Comparison of ENCODE assay signal across 27 cellular contexts in the genomic region with DNA sequence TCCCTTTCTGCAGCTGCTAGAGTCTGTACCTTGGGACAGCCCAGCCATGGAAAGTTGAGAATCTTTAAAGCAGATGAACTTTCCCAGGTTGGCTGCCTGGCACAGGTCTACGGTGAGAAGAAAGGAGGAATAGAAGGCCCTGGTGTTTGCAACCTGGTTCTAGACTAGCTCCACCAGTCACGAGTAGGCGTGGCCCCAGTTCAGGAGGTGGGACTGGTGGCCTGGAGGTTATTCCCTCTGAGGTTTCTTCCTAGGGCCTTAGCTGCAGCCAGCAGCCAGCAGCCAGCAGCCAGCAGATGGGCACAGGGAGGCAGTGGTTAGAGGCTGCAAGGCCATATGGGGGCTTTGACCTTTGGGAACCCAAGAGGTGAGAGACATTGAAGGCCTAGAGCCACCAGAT.
"Had no signal": no experiment of that assay in that cellular context is flagged by ENCODE, and none has a peak within 500 bp of the region (broad histone marks: within the 10 kb centered on the region; RNA-seq: fewer than 3 reads in every experiment).

No MANE protein-coding gene starts in this region.

- H3K4me1 Mint-ChIP-seq: activated B cell treated with CpG ODN at 0.5 μM for 24 hours; activated CD4-positive, alpha-beta T cell treated with anti-CD3 and anti-CD28 coated beads for 36 hours; activated CD4-positive, alpha-beta T cell treated with anti-CD3 and anti-CD28 coated beads, Interleukin-2, amount 10 ng/mL, durations not matched to agents 24 days and 14 days; activated naive CD4-positive, alpha-beta T cell treated with anti-CD3 and anti-CD28 coated beads, Interleukin-2, amount 50 U/mL, for 24 hours; activated naive CD8-positive, alpha-beta T cell treated with anti-CD3 and anti-CD28 coated beads for 36 hours; activated naive CD8-positive, alpha-beta T cell treated with anti-CD3 and anti-CD28 coated beads, Interleukin-2, amount 50 U/mL, for 24 hours; activated T-helper 17 cell treated with anti-CD3 and anti-CD28 coated beads, Interleukin-2, amount 50 U/mL, for 72 hours had no signal

- H3K27ac Mint-ChIP-seq: activated B cell treated with CpG ODN at 0.5 μM for 24 hours; activated CD4-positive, alpha-beta memory T cell treated with anti-CD3 and anti-CD28 coated beads for 36 hours; activated CD4-positive, alpha-beta T cell treated with anti-CD3 and anti-CD28 coated beads for 36 hours; activated CD4-positive, alpha-beta T cell treated with anti-CD3 and anti-CD28 coated beads, Interleukin-2, amount 10 ng/mL, durations not matched to agents 24 days and 14 days; activated CD8-positive, alpha-beta T cell treated with anti-CD3 and anti-CD28 coated beads, Interleukin-2, amount 10 ng/mL, durations not matched to agents 7 days and 5 days; activated naive CD8-positive, alpha-beta T cell treated with anti-CD3 and anti-CD28 coated beads for 36 hours; activated naive CD8-positive, alpha-beta T cell treated with anti-CD3 and anti-CD28 coated beads, Interleukin-2, amount 50 U/mL, for 24 hours; activated T-helper 17 cell treated with anti-CD3 and anti-CD28 coated beads, Interleukin-2, amount 50 U/mL, for 72 hours; T-helper 17 cell; T-helper 2 cell treated with Interferon-gamma antibody and Interleukin-4, amounts not matched to agents 5 μg/mL and 100 μg/mL, for 36 hours had no signal

- H3K4me3 Mint-ChIP-seq: activated B cell treated with CpG ODN at 0.5 μM for 24 hours; activated CD4-positive, alpha-beta memory T cell treated with anti-CD3 and anti-CD28 coated beads for 36 hours; activated CD4-positive, alpha-beta T cell treated with anti-CD3 and anti-CD28 coated beads for 36 hours; activated CD4-positive, alpha-beta T cell treated with anti-CD3 and anti-CD28 coated beads, Interleukin-2, amount 10 ng/mL, durations not matched to agents 24 days and 14 days; activated CD8-positive, alpha-beta T cell treated with anti-CD3 and anti-CD28 coated beads, Interleukin-2, amount 10 ng/mL, durations not matched to agents 7 days and 5 days; activated naive CD4-positive, alpha-beta T cell treated with anti-CD3 and anti-CD28 coated beads, Interleukin-2, amount 50 U/mL, for 24 hours; activated naive CD8-positive, alpha-beta T cell treated with anti-CD3 and anti-CD28 coated beads for 36 hours; activated naive CD8-positive, alpha-beta T cell treated with anti-CD3 and anti-CD28 coated beads, Interleukin-2, amount 50 U/mL, for 24 hours; activated T-cell treated with anti-CD3 and anti-CD28 coated beads, Interleukin-2, amount 50 U/mL, for 4 hours; activated T-helper 17 cell treated with anti-CD3 and anti-CD28 coated beads, Interleukin-2, amount 50 U/mL, for 72 hours; T-helper 17 cell; T-helper 2 cell treated with Interferon-gamma antibody and Interleukin-4, amounts not matched to agents 5 μg/mL and 100 μg/mL, for 36 hours had no signal

- DNase-seq: activated B cell treated with CpG ODN at 0.5 μM for 24 hours; activated CD4-positive, alpha-beta memory T cell treated with anti-CD3 and anti-CD28 coated beads for 36 hours; activated CD4-positive, alpha-beta T cell treated with anti-CD3 and anti-CD28 coated beads for 36 hours; activated CD4-positive, alpha-beta T cell treated with anti-CD3 and anti-CD28 coated beads, Interleukin-2, amount 10 ng/mL, durations not matched to agents 24 days and 14 days; activated CD8-positive, alpha-beta T cell treated with anti-CD3 and anti-CD28 coated beads, Interleukin-2, amount 10 ng/mL, durations not matched to agents 7 days and 5 days; activated effector memory CD4-positive, alpha-beta T cell treated with Interleukin-2 at 50 U/mL for 16 hours; activated gamma-delta T cell treated with Interleukin-2 at 50 U/mL for 16 hours; activated naive CD4-positive, alpha-beta T cell treated with Interleukin-2 at 50 U/mL for 16 hours; activated naive CD8-positive, alpha-beta T cell treated with anti-CD3 and anti-CD28 coated beads for 36 hours; activated naive CD8-positive, alpha-beta T cell treated with anti-CD3 and anti-CD28 coated beads, Interleukin-2, amount 50 U/mL, for 24 hours; activated T-cell treated with anti-CD3 and anti-CD28 coated beads, Interleukin-2, amount 50 U/mL, for 4 hours; adrenal gland; amygdala; aorta; body of pancreas; caudate nucleus; colonic mucosa; effector CD8-positive, alpha-beta T cell; esophagus squamous epithelium; foreskin melanocyte; T-helper 1 cell; T-helper 17 cell; T1000; WERI-Rb-1 had no signal

- H3K27me3 Mint-ChIP-seq: activated B cell treated with CpG ODN at 0.5 μM for 24 hours; activated CD4-positive, alpha-beta memory T cell treated with anti-CD3 and anti-CD28 coated beads for 36 hours; activated CD4-positive, alpha-beta T cell treated with anti-CD3 and anti-CD28 coated beads for 36 hours; activated CD4-positive, alpha-beta T cell treated with anti-CD3 and anti-CD28 coated beads, Interleukin-2, amount 10 ng/mL, durations not matched to agents 24 days and 14 days; activated naive CD4-positive, alpha-beta T cell treated with anti-CD3 and anti-CD28 coated beads, Interleukin-2, amount 50 U/mL, for 24 hours; activated naive CD8-positive, alpha-beta T cell treated with anti-CD3 and anti-CD28 coated beads for 36 hours; activated naive CD8-positive, alpha-beta T cell treated with anti-CD3 and anti-CD28 coated beads, Interleukin-2, amount 50 U/mL, for 24 hours; activated T-helper 17 cell treated with anti-CD3 and anti-CD28 coated beads, Interleukin-2, amount 50 U/mL, for 72 hours; T-helper 17 cell had no signal

- H3K9me3 Mint-ChIP-seq: activated B cell treated with CpG ODN at 0.5 μM for 24 hours; activated CD4-positive, alpha-beta memory T cell treated with anti-CD3 and anti-CD28 coated beads for 36 hours; activated CD4-positive, alpha-beta T cell treated with anti-CD3 and anti-CD28 coated beads, Interleukin-2, amount 10 ng/mL, durations not matched to agents 24 days and 14 days; activated naive CD4-positive, alpha-beta T cell treated with anti-CD3 and anti-CD28 coated beads, Interleukin-2, amount 50 U/mL, for 24 hours; activated naive CD8-positive, alpha-beta T cell treated with anti-CD3 and anti-CD28 coated beads for 36 hours; activated naive CD8-positive, alpha-beta T cell treated with anti-CD3 and anti-CD28 coated beads, Interleukin-2, amount 50 U/mL, for 24 hours; activated T-cell treated with anti-CD3 and anti-CD28 coated beads, Interleukin-2, amount 50 U/mL, for 4 hours; activated T-helper 17 cell treated with anti-CD3 and anti-CD28 coated beads, Interleukin-2, amount 50 U/mL, for 72 hours; T-helper 2 cell treated with Interferon-gamma antibody and Interleukin-4, amounts not matched to agents 5 μg/mL and 100 μg/mL, for 36 hours had no signal
